9 cellular contexts compared by ENCODE assay signal in the genomic region with DNA sequence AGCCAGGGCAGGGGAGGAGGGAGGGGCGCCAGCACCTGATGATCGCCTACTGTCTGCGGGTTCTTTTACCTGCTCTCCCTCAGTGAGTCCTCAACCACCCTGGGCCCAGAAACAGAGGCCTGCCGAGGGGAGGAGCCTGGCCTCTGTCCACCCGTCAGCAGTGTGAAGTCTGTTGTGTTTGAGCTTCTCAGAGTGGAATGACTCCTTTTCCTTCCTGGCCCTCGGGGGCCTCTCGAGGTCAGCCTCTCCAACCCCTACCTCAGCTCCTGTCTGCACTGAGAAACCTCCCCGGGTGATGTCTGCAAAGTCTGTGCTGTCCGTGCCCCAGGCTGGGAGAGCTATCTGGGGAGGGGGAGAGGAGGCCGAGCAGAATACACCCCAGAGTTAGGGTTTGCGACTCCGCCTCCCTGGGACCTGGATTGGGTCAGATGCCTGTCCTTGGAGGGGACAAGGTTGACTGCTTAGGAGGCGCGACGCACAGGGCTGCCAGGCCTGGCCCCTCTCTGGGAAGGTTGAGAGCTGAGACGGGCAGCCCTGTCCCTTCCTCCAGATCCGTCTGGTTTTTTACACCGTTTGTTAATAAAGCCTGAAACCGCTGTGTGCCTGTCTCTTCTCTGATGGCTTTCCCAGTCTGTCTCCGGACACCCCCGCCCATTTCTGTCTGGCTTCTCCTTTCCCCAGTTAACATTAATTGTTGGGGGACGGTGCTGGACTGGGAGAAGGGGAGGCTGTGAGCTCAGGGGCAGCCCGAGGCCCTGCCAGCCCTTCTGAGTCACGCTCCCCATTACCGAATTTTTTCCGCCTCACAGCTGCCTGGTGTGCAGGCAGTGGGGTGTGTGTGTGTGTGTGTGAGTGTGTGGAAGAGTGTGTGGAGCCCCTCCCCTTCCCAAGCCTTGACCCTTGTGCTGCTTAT. TPM values are rescaled to one million over a fixed set of nuclear protein-coding genes. Genes with fewer than 3 reads are reported as not detected.
DNase-seq lines count a peak whose midpoint lies in the region; ATAC-seq and TF ChIP-seq lines count a peak whose summit lies in the region.
"Had no signal": no experiment of that assay in that cellular context is flagged by ENCODE, and none has a peak within 500 bp of the region (broad histone marks: within the 10 kb centered on the region; RNA-seq: fewer than 3 reads in every experiment).

No MANE protein-coding gene starts in this region.

- peak overlapping the region; percentile 26 for H3K4me3 Mint-ChIP-seq in T-helper 2 cell treated with Interferon-gamma antibody and Interleukin-4, amounts not matched to agents 5 μg/mL and 100 μg/mL, for 36 hours

- H3K9me3 Mint-ChIP-seq in T-helper 2 cell treated with Interferon-gamma antibody and Interleukin-4, amounts not matched to agents 5 μg/mL and 100 μg/mL, for 36 hours, result no peaks in the 10 kb centered on the region

- peak overlapping the region; percentile 34 to 90 for H3K27ac ChIP-seq in left lung

- H3K36me3 Mint-ChIP-seq in T-helper 2 cell treated with Interferon-gamma antibody and Interleukin-4, amounts not matched to agents 5 μg/mL and 100 μg/mL, for 36 hours (ENCODE audit: low read depth), result no peaks in the 10 kb centered on the region

- peaks cover 1% of the 10 kb centered on the region for H3K4me1 Mint-ChIP-seq in T-helper 2 cell treated with Interferon-gamma antibody and Interleukin-4, amounts not matched to agents 5 μg/mL and 100 μg/mL, for 36 hours (ENCODE audit: low read depth)

- in situ Hi-C loops in GM13977 (cut with MboI; ENCODE audit: low pct_unique_long_range_greater_than_20kb, low sequenced_read_pairs, unreplicated experiment), result no loop called here

- H3K27me3 ChIP-seq in left lung, result peaks cover 0 to 53% of the 10 kb centered on the region in 2 donors

- ATAC-seq in left lung (peak; percentile 69), HG02610 (IDR thresholded peaks at IDR 0.05; ENCODE audit: unreplicated experiment) (no peak)

- peaks cover 0 to 19% of the 10 kb centered on the region in 2 donors for H3K36me3 ChIP-seq in left lung

- DNase-seq in GOT3 (lab: John Stamatoyannopoulos, UW) (peak; percentile 64), cardiac fibroblast (ENCODE audit: low read depth in 2 of 2) (peak; percentile 96 to 97), left lung (peak; percentile 70 to 87), superior temporal gyrus (ENCODE audit: extremely low spot score) (no peak), GM13977 (ENCODE audit: low spot score) (no peak)
- DNase-seq in T-helper 2 cell treated with Interferon-gamma antibody and Interleukin-4, amounts not matched to agents 5 μg/mL and 100 μg/mL, for 36 hours (ENCODE audit: low spot score), result peak; percentile 40
- peak; percentile 24 for DNase-seq in stimulated activated CD8-positive, alpha-beta memory T cell treated with anti-CD3 and anti-CD28 coated beads, Interleukin-12 subunit alpha, Interleukin-12 subunit beta, amount 100 ng/mL, for 1 hour (ENCODE audit: low read depth)

- peaks cover 16 to 30% of the 10 kb centered on the region in 2 donors for H3K4me1 ChIP-seq in left lung

- peaks cover 2% of the 10 kb centered on the region for H3K27me3 Mint-ChIP-seq in T-helper 2 cell treated with Interferon-gamma antibody and Interleukin-4, amounts not matched to agents 5 μg/mL and 100 μg/mL, for 36 hours (ENCODE audit: low read depth)

- H3K9me3 ChIP-seq in left lung, result no peaks in the 10 kb centered on the region

- H3K4me3 ChIP-seq in cardiac fibroblast (replicated peaks in 1 of 2; ENCODE audit: low read depth in 2 of 2, low read length in 2 of 2) (peak overlapping the region; percentile 15 to 33), left lung (no peak overlapping the region)

- no peak for TF ChIP-seq CTCF in cardiac fibroblast (IDR thresholded peaks at IDR 0.05; ENCODE audit: low read depth, low read length)
- no peak for TF ChIP-seq CTCF in left lung (IDR thresholded peaks at IDR 0.05)
- TF ChIP-seq CTCF in GM13977 (IDR thresholded peaks at IDR 0.05; ENCODE audit: extremely low read depth, insufficient read depth, missing control alignments), result no peak

- no peak overlapping the region for H3K27ac Mint-ChIP-seq in T-helper 2 cell treated with Interferon-gamma antibody and Interleukin-4, amounts not matched to agents 5 μg/mL and 100 μg/mL, for 36 hours

- intact Hi-C loops in left lung (cut with DNase I), result no loop called here

RNA-seq across cellular contexts. Expression of gene SSC5D, which starts 1.0 kb away (rescaled TPM):
- 10 to 100 TPM in 1 of 2 donors, 1 to 10 TPM in 1; 5.3 to 45.9 TPM for total RNA-seq in left lung

RNA-seq across cellular contexts. Expression of gene NAT14, which starts 2.2 kb away (rescaled TPM):
- total RNA-seq in left lung, result 10 to 100 TPM; 22.9 to 37.2 TPM

RNA-seq across cellular contexts. Expression of gene ZNF628, which starts 10.8 kb away (rescaled TPM):
- 1 to 10 TPM; 8.7 to 9.5 TPM for total RNA-seq in left lung

RNA-seq across cellular contexts. Expression of gene C19orf85, which starts 22.7 kb away (rescaled TPM):
- total RNA-seq in left lung, result not detected
- total RNA-seq: T-helper 2 cell treated with Interferon-gamma antibody and Interleukin-4, amounts not matched to agents 100 ng/mL and 5 ng/mL, for 36 hours had no signal

RNA-seq across cellular contexts. Expression of gene ISOC2, which starts 25.8 kb away (rescaled TPM):
- 10 to 100 TPM; 36.2 to 49.4 TPM for total RNA-seq in left lung

Comparison
In these comparisons a context has a peak if more than half of its experiments do, and no peak if none do; other contexts are left out.
1. DNase-seq: peak in GOT3 (single experiment), T-helper 2 cell treated with Interferon-gamma antibody and Interleukin-4, amounts not matched to agents 5 μg/mL and 100 μg/mL, for 36 hours (single experiment), cardiac fibroblast (2 of 2), left lung (2 of 2) and stimulated activated CD8-positive, alpha-beta memory T cell treated with anti-CD3 and anti-CD28 coated beads, Interleukin-12 subunit alpha, Interleukin-12 subunit beta, amount 100 ng/mL, for 1 hour (single experiment); none in superior temporal gyrus (single experiment) and GM13977 (single experiment).
2. H3K4me3 ChIP-seq: peak in cardiac fibroblast (2 of 2); none in left lung (0 of 2).